2 cellular contexts compared by ENCODE assay signal in the genomic region with DNA sequence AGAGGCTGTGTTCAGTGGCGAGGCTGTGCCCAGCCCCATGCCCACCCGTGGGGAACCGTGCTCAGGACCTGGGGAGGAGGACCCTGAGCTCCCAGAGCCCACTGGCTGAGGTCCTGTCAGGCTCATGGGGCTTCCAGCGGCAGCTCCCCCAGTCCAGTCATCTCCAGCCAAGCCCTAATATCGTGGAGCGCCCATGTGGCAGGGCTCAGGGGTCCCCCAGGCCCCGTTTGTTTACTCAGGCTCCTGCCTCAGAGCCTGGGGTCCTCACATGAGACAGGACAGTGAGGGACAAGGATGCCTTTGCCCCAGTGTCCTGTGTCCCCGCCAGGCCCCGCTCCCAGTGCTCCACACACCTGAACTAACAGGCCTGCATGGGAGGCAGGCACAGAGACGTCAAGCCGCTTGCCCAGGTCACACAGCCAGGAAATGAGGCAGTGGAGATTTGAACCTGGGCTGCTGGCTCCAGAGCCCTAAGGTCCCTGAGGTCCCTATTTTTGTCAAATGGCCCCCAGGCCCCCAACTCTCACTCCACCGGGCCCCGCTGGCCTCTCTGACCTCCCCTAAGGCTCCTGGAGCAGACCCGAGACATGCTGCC.
TF ChIP-seq lines count a peak whose summit lies in the region.

No MANE protein-coding gene starts in this region.

TF ChIP-seq in HepG2, 621 proteins besides CTCF, POLR2A, EP300 and RAD21 (continued from another document):
- peak; percentile 97 for TF ChIP-seq ZNF768 (CRISPR knock-in tag; IDR thresholded peaks at IDR 0.05)
- TF ChIP-seq, protein P1, sequence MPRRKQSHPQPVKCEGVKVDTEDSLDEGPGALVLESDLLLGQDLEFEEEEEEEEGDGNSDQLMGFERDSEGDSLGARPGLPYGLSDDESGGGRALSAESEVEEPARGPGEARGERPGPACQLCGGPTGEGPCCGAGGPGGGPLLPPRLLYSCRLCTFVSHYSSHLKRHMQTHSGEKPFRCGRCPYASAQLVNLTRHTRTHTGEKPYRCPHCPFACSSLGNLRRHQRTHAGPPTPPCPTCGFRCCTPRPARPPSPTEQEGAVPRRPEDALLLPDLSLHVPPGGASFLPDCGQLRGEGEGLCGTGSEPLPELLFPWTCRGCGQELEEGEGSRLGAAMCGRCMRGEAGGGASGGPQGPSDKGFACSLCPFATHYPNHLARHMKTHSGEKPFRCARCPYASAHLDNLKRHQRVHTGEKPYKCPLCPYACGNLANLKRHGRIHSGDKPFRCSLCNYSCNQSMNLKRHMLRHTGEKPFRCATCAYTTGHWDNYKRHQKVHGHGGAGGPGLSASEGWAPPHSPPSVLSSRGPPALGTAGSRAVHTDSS (CRISPR knock-in tag; conservative IDR thresholded peaks at IDR 0.05), result no peak

TF ChIP-seq in K562, 482 proteins besides CTCF, POLR2A, EP300 and RAD21:
- TF ChIP-seq ZFP36 (IDR thresholded peaks at IDR 0.05; ENCODE audit: low read depth, low read length, partially characterized antibody) (peak; percentile 63), THRA (IDR thresholded peaks at IDR 0.05) (no peak)
TF ChIP-seq in K562: peak in this region for 1.
